ENCODE assay signal across 8 cellular contexts in genomic region chr12:30286345-30286926, GRCh38.
DNase-seq lines count a peak whose midpoint lies in the region; ATAC-seq and TF ChIP-seq lines count a peak whose summit lies in the region.

No MANE protein-coding gene starts in this region.

- no peak overlapping the region for H3K4me3 Mint-ChIP-seq in stimulated activated naive CD8-positive, alpha-beta T cell treated with anti-CD3 and anti-CD28 coated beads, Interleukin-15, amount 100 ng/mL, for 72 hours

- no peaks in the 10 kb centered on the region for H3K4me1 Mint-ChIP-seq in stimulated activated naive CD8-positive, alpha-beta T cell treated with anti-CD3 and anti-CD28 coated beads, Interleukin-15, amount 100 ng/mL, for 72 hours

- DNase-seq in AG09309 (ENCODE audit: low read depth) (no peak), RPMI8226 (peak; percentile 10), glomerular endothelial cell (ENCODE audit: extremely low read depth, low read depth, low spot score) (peak; percentile 31), NCI-H2081 treated with DMSO at 0.1 percent for 48 hours (lab: John Stamatoyannopoulos, UW) (no peak), NCI-H2196 treated with DMSO at 0.1 percent for 48 hours (lab: John Stamatoyannopoulos, UW; ENCODE audit: unreplicated experiment) (no peak), substantia nigra (lab: John Stamatoyannopoulos, UW) (no peak)
- DNase-seq in stimulated activated naive CD8-positive, alpha-beta T cell treated with anti-CD3 and anti-CD28 coated beads, Interleukin-15, amount 100 ng/mL, for 72 hours: no peak

- TF ChIP-seq CTCF in AG09309 (IDR thresholded peaks at IDR 0.05; ENCODE audit: control insufficient read depth, insufficient read depth, low read depth, low read length, missing control alignments) (peak; percentile 58), HEK293 (tag by site-specific recombination; IDR thresholded peaks at IDR 0.05) (no peak)

- H3K27ac Mint-ChIP-seq in stimulated activated naive CD8-positive, alpha-beta T cell treated with anti-CD3 and anti-CD28 coated beads, Interleukin-15, amount 100 ng/mL, for 72 hours: no peak overlapping the region

- no peaks in the 10 kb centered on the region for H3K36me3 ChIP-seq in HEK293 (ENCODE audit: control insufficient read depth in 2 of 2, insufficient read depth in 1 of 2, low read length in 2 of 2)

- H3K27me3 Mint-ChIP-seq in stimulated activated naive CD8-positive, alpha-beta T cell treated with anti-CD3 and anti-CD28 coated beads, Interleukin-15, amount 100 ng/mL, for 72 hours: peaks cover 14% of the 10 kb centered on the region

- H3K9me3 Mint-ChIP-seq in stimulated activated naive CD8-positive, alpha-beta T cell treated with anti-CD3 and anti-CD28 coated beads, Interleukin-15, amount 100 ng/mL, for 72 hours: peaks cover 5% of the 10 kb centered on the region in 2 donors

- CTCF ChIA-PET in HEK293 (lab: Yijun Ruan, JAX): no interaction called here

- H3K4me3 ChIP-seq in AG09309 (ENCODE audit: control insufficient read depth, low read depth, low read length) (no peak overlapping the region), HEK293 (ENCODE audit: low read depth, low read length) (no peak overlapping the region)

- POLR2A ChIA-PET in HEK293 (lab: Yijun Ruan, JAX): no interaction called here

- no peaks in the 10 kb centered on the region for H3K9me3 ChIP-seq in HEK293 (ENCODE audit: control insufficient read depth, insufficient read depth, low read depth, low read length)

- ATAC-seq in stimulated activated naive CD8-positive, alpha-beta T cell treated with anti-CD3 and anti-CD28 coated beads, Interleukin-15, amount 100 ng/mL, for 72 hours: no peak

- H3K27ac ChIP-seq in HEK293 (ENCODE audit: extremely low read depth, low read depth, low read length): no peak overlapping the region
- H3K27ac ChIP-seq in substantia nigra (ENCODE audit: low read depth, low read length, poor library complexity, severe bottlenecking): no peak overlapping the region

- H3K4me1 ChIP-seq in HEK293 (ENCODE audit: control insufficient read depth, insufficient read depth, low read length): no peaks in the 10 kb centered on the region

TF ChIP-seq in HEK293, 187 proteins besides CTCF, POLR2A, EP300 and RAD21:
- TF ChIP-seq ZNF174 (tag by site-specific recombination; IDR thresholded peaks at IDR 0.05) (no peak), ZNF654 (tag by site-specific recombination; IDR thresholded peaks at IDR 0.05; ENCODE audit: low read depth) (peak; percentile 51), SCRT2 (tag by site-specific recombination; IDR thresholded peaks at IDR 0.05) (no peak), ZNF169 (tag by site-specific recombination; IDR thresholded peaks at IDR 0.05) (no peak)
TF ChIP-seq in HEK293: peak in this region for 1.

Comparison
In these comparisons a context has a peak if more than half of its experiments do, and no peak if none do; other contexts are left out.
1. DNase-seq: peak in RPMI8226 (single experiment) and glomerular endothelial cell (single experiment); none in AG09309 (single experiment), NCI-H2081 treated with DMSO at 0.1 percent for 48 hours (single experiment), NCI-H2196 treated with DMSO at 0.1 percent for 48 hours (single experiment), substantia nigra (0 of 49) and stimulated activated naive CD8-positive, alpha-beta T cell treated with anti-CD3 and anti-CD28 coated beads, Interleukin-15, amount 100 ng/mL, for 72 hours (0 of 2).